Comparison of ENCODE assay signal across 14 cellular contexts in the genomic region with DNA sequence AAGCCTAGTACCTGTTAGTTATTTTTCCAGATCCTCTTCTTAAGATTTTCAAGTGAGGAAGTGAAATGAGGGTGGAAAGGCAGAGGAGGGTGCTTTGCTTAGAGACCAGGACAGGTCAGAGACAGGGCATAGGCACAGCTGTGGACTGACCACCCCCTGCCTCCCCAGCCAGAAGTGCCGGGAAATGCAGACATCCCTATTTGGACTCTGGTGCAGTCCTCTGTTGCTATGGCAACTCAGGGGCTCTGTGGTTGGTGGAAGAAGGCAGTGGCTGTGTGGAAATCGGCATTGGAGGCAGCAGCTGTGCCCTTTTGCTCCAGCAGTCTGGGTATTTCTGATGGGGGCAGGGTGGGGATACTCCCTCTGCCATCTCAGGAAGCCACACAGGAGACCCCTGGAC. TPM values are rescaled to one million over a fixed set of nuclear protein-coding genes. Genes with fewer than 3 reads are reported as not detected.
DNase-seq lines count a peak whose midpoint lies in the region; FAIRE-seq and TF ChIP-seq lines count a peak whose summit lies in the region.
"Had no signal": no experiment of that assay in that cellular context is flagged by ENCODE, and none has a peak within 500 bp of the region (broad histone marks: within the 10 kb centered on the region; RNA-seq: fewer than 3 reads in every experiment).

No MANE protein-coding gene starts in this region.

- FAIRE-seq in small intestine (lab: Jason Lieb, UNC): no peak
- FAIRE-seq: endothelial cell of umbilical vein had no signal

- H4K8ac ChIP-seq in neuronal stem cell (ENCODE audit: low read depth, low read length): no peak overlapping the region

- no peak overlapping the region for H3K4ac ChIP-seq in neuronal stem cell (ENCODE audit: low read length)

- TF ChIP-seq CTCF in dorsolateral prefrontal cortex (IDR thresholded peaks at IDR 0.05 in 54 of 56, conservative IDR thresholded peaks at IDR 0.05 in 2 of 56; ENCODE audit: low read depth in 1 of 56, partially characterized antibody in 56 of 56): no peak

- intact Hi-C loops in dorsolateral prefrontal cortex (cut with DNase I): loop anchor here (2.0 to 5.0 kb wide), 3 partner anchors 44 to 77 kb away; a partner anchor contains a TSS

- no peak overlapping the region for H3K4me2 ChIP-seq in GM23248 (ENCODE audit: unreplicated experiment)
- no peak overlapping the region for H3K4me2 ChIP-seq in neuronal stem cell (ENCODE audit: insufficient read depth, low read length, poor library complexity, severe bottlenecking)

- H3K36me3 ChIP-seq in GM23248 (ENCODE audit: low read depth) (no peaks in the 10 kb centered on the region), neuronal stem cell (replicated peaks in 1 of 2; ENCODE audit: control insufficient read depth in 2 of 2, insufficient read depth in 2 of 2, low read length in 2 of 2) (no peaks in the 10 kb centered on the region), small intestine (ENCODE audit: control insufficient read depth in 2 of 2, insufficient read depth in 2 of 2, low read length in 2 of 2) (no peaks in the 10 kb centered on the region)
- H3K36me3 ChIP-seq: WERI-Rb-1 had no signal

- no peaks in the 10 kb centered on the region for H4K20me1 ChIP-seq in GM23248 (ENCODE audit: insufficient read depth)

- no peak overlapping the region for H3K4me3 ChIP-seq in GM23248
- peak overlapping the region in 5 of 59 donors; percentile 3 to 24 (median 20) for H3K4me3 ChIP-seq in dorsolateral prefrontal cortex
- H3K4me3 ChIP-seq in neuronal stem cell (ENCODE audit: low read length in 2 of 2): no peak overlapping the region
- H3K4me3 ChIP-seq in small intestine (ENCODE audit: low read depth in 1 of 2, low read length in 2 of 2): no peak overlapping the region

- H3K4me1 ChIP-seq in GM23248 (ENCODE audit: insufficient read depth) (peaks cover 12% of the 10 kb centered on the region; the same call in 1 of the 2 replicates), neuronal stem cell (ENCODE audit: control insufficient read depth in 2 of 2, insufficient read depth in 1 of 2, low read depth in 1 of 2, low read length in 2 of 2) (peaks cover 16 to 41% of the 10 kb centered on the region in 2 donors), small intestine (ENCODE audit: control insufficient read depth in 2 of 2, insufficient read depth in 1 of 2, low read depth in 1 of 2, low read length in 1 of 2) (peaks cover 0 to 3% of the 10 kb centered on the region in 2 donors)

- H3K27me3 ChIP-seq in GM23248 (replicated peaks; ENCODE audit: insufficient read depth) (0 out of 2 replicates have a peak, but pooled peaks cover 8% of the 10 kb centered on the region), dorsolateral prefrontal cortex (no peaks in the 10 kb centered on the region), neuronal stem cell (ENCODE audit: control insufficient read depth in 3 of 3, insufficient read depth in 3 of 3, low read depth in 1 of 3, low read length in 3 of 3) (no peaks in the 10 kb centered on the region), small intestine (ENCODE audit: control insufficient read depth in 2 of 2, insufficient read depth in 2 of 2, low read length in 2 of 2) (no peaks in the 10 kb centered on the region)

- H3K9me3 ChIP-seq in GM23248 (ENCODE audit: low read depth): no peaks in the 10 kb centered on the region
- H3K9me3 ChIP-seq in neuronal stem cell (replicated peaks in 1 of 2; ENCODE audit: control insufficient read depth in 2 of 2, insufficient read depth in 1 of 2, low read depth in 1 of 2, low read length in 2 of 2): no peaks in the 10 kb centered on the region
- no peaks in the 10 kb centered on the region for H3K9me3 ChIP-seq in small intestine (ENCODE audit: control insufficient read depth, low read depth)

- in situ Hi-C loops in GM23248 (cut with MboI): no loop called here

- H3K18ac ChIP-seq in neuronal stem cell (ENCODE audit: low read length): no peak overlapping the region

- no peak overlapping the region for H4K91ac ChIP-seq in neuronal stem cell (ENCODE audit: low read depth, low read length, poor library complexity)

- H2AFZ ChIP-seq in GM23248 (no peak overlapping the region), neuronal stem cell (ENCODE audit: low read length) (peak overlapping the region; percentile 58)

- H3K23ac ChIP-seq in neuronal stem cell (ENCODE audit: low read depth, low read length, poor library complexity): no peak overlapping the region

- DNase-seq in GM23248: peak; percentile 20
- DNase-seq in NCI-H748 (lab: John Stamatoyannopoulos, UW; ENCODE audit: unreplicated experiment): peak; percentile 74
- peak; percentile 31 to 87 (median 78) for DNase-seq in dorsolateral prefrontal cortex
- peak; percentile 32 for DNase-seq in neuronal stem cell (ENCODE audit: low spot score)
- no peak for DNase-seq in small intestine
- DNase-seq in NCI-H128 (lab: John Stamatoyannopoulos, UW; ENCODE audit: unreplicated experiment): no peak
- no peak for DNase-seq in effector CD8-positive, alpha-beta T cell (lab: John Stamatoyannopoulos, UW)
- DNase-seq in stimulated activated naive CD4-positive, alpha-beta T cell treated with Interleukin-2 at 50 U/mL for 16 hours (lab: John Stamatoyannopoulos, UW): no peak
- DNase-seq: activated gamma-delta T cell; DMS153; NK-92 treated with Interleukin-12 subunit alpha and Interleukin-12 subunit beta, amount 100 ng/mL, for 24 hours; stimulated activated naive CD8-positive, alpha-beta T cell treated with anti-CD3 and anti-CD28 coated beads, Interleukin-15, Interleukin-2, amounts not matched to agents 100 U/mL and 50 U/mL, for 24 hours; WERI-Rb-1 had no signal

- H2AK5ac ChIP-seq in neuronal stem cell (ENCODE audit: low read depth, low read length): no peak overlapping the region

- H2BK15ac ChIP-seq in neuronal stem cell (ENCODE audit: low read length): no peak overlapping the region

- no peaks in the 10 kb centered on the region for H3K79me1 ChIP-seq in neuronal stem cell (ENCODE audit: low read depth, low read length)

- no peak overlapping the region for H3K14ac ChIP-seq in neuronal stem cell (ENCODE audit: low read length)

- no peak overlapping the region for H2BK12ac ChIP-seq in neuronal stem cell (ENCODE audit: low read length)

- H3K9ac ChIP-seq in GM23248: no peak overlapping the region
- H3K9ac ChIP-seq in neuronal stem cell (ENCODE audit: low read depth, low read length, poor library complexity): no peak overlapping the region

- no peaks in the 10 kb centered on the region for H3K9me2 ChIP-seq in GM23248 (ENCODE audit: insufficient read depth)

- H3K79me2 ChIP-seq in GM23248 (ENCODE audit: insufficient read depth): no peaks in the 10 kb centered on the region

- H3K27ac ChIP-seq in GM23248 (no peak overlapping the region), dorsolateral prefrontal cortex (peak overlapping the region; percentile 52 to 99 (median 97)), neuronal stem cell (replicated peaks; ENCODE audit: low read length) (no peak overlapping the region), small intestine (ENCODE audit: low read depth in 1 of 2, low read length in 1 of 2) (no peak overlapping the region)
- H3K27ac ChIP-seq: WERI-Rb-1 had no signal

- WGBS in GM23248 (ENCODE audit: low coverage in 1 of 2, low lambda C conversion rate in 2 of 2, missing lambda C conversion rate in 2 of 2), 2 experiments: 84% methylated on average over 2 of the region's 2 CpGs
- no CpG with 5 or more reads among the region's 2 CpGs for WGBS in neuronal stem cell (ENCODE audit: extremely low coverage in 2 of 2, insufficient read length in 2 of 2, insufficient replicate concordance in 1 of 2), 2 donors
- WGBS in small intestine, 3 donors: 44 to 53% (median 51%) methylated on average over 2 of the region's 2 CpGs

- no peak overlapping the region for H2BK5ac ChIP-seq in neuronal stem cell (ENCODE audit: low read length)

- H3F3A ChIP-seq in GM23248 (ENCODE audit: insufficient read depth): peaks cover 5% of the 10 kb centered on the region

- no peak overlapping the region for H2BK120ac ChIP-seq in neuronal stem cell (ENCODE audit: low read depth, low read length)

RNA-seq across cellular contexts. Expression of a gene that starts 43.3 kb away (rescaled TPM):
- total RNA-seq in GM23248 (2014; rRNA removed; shearing (Covaris generic)): 55.2 and 57.5 TPM in 2 replicates
- polyA plus RNA-seq in GM23248 (2016; fragmentation: Nextera tagmentation; extraction: Ambion mirVana) (75.3 and 76.4 TPM in 2 replicates), small intestine (10 to 100 TPM; 28.9 to 40.4 (median 34.9) TPM)
- total RNA-seq in dorsolateral prefrontal cortex: 100 to 1,000 TPM in 118 of 120 experiments, 10 to 100 TPM in 2; 89.7 to 309 (median 217) TPM
- polyA plus RNA-seq in neuronal stem cell (2013, experiment 1 of 2): 29.0 TPM
- 29.1 TPM for polyA plus RNA-seq in neuronal stem cell (2013, experiment 2 of 2)

RNA-seq across cellular contexts. Expression of a gene that starts 52.4 kb away (rescaled TPM):
- 24.8 and 28.7 TPM in 2 replicates for total RNA-seq in GM23248 (2014; rRNA removed; shearing (Covaris generic))
- 27.6 and 31.5 TPM in 2 replicates for polyA plus RNA-seq in GM23248 (2016; fragmentation: Nextera tagmentation; extraction: Ambion mirVana)
- total RNA-seq in dorsolateral prefrontal cortex: 10 to 100 TPM; 20.5 to 56.1 (median 37.9) TPM
- polyA plus RNA-seq in neuronal stem cell (2013, experiment 1 of 2): 83.7 TPM
- polyA plus RNA-seq in neuronal stem cell (2013, experiment 2 of 2): 84.0 TPM
- 10 to 100 TPM; 20.6 to 31.3 (median 30.6) TPM for polyA plus RNA-seq in small intestine

Comparison
In these comparisons a context has a peak if more than half of its experiments do, and no peak if none do; other contexts are left out.
1. DNase-seq: peak in GM23248 (single experiment), NCI-H748 (single experiment), dorsolateral prefrontal cortex (10 of 10) and neuronal stem cell (single experiment); none in small intestine (single experiment), NCI-H128 (single experiment), effector CD8-positive, alpha-beta T cell (single experiment) and stimulated activated naive CD4-positive, alpha-beta T cell treated with Interleukin-2 at 50 U/mL for 16 hours (single experiment).
2. H3K27ac ChIP-seq: peak in dorsolateral prefrontal cortex (59 of 59); none in GM23248 (single experiment), neuronal stem cell (single experiment) and small intestine (0 of 2).